1 cellular context compared by ENCODE assay signal in genomic region chr20:37610203-37610798, GRCh38.
TF ChIP-seq lines count a peak whose summit lies in the region.

No MANE protein-coding gene starts in this region.

TF ChIP-seq in HepG2, 621 proteins besides CTCF, POLR2A, EP300 and RAD21 (continued from another document):
- TF ChIP-seq PAXIP1 (CRISPR knock-in tag; conservative IDR thresholded peaks at IDR 0.05) (0 out of 2 replicates have a peak, but pooled peaks have one; percentile 21), ZBTB37 (CRISPR knock-in tag; IDR thresholded peaks at IDR 0.05) (no peak), ZNF124 (CRISPR knock-in tag; IDR thresholded peaks at IDR 0.05) (peak; percentile 98)
TF ChIP-seq in HepG2: peak in this region for 7.
